1 cellular context compared by ENCODE assay signal in genomic region chr3:34859741-34860140, GRCh38.
TF ChIP-seq lines count a peak whose summit lies in the region.

No MANE protein-coding gene starts in this region.

TF ChIP-seq in HepG2, 621 proteins besides CTCF, POLR2A, EP300 and RAD21 (continued from another document):
- no peak for TF ChIP-seq ZNF256 (CRISPR knock-in tag; conservative IDR thresholded peaks at IDR 0.05)
- no peak for TF ChIP-seq ZBTB21 (CRISPR knock-in tag; IDR thresholded peaks at IDR 0.05)
- no peak for TF ChIP-seq MAF1 (CRISPR knock-in tag; IDR thresholded peaks at IDR 0.05; ENCODE audit: borderline replicate concordance)
- no peak for TF ChIP-seq ZNF607 (CRISPR knock-in tag; IDR thresholded peaks at IDR 0.05; ENCODE audit: borderline replicate concordance)
- TF ChIP-seq ZNF839 (CRISPR knock-in tag; IDR thresholded peaks at IDR 0.05; ENCODE audit: borderline replicate concordance): no peak
- no peak for TF ChIP-seq ZBTB37 (CRISPR knock-in tag; IDR thresholded peaks at IDR 0.05)
- no peak for TF ChIP-seq MXD4 (CRISPR knock-in tag; IDR thresholded peaks at IDR 0.05)
- TF ChIP-seq FOXK1 (CRISPR knock-in tag; IDR thresholded peaks at IDR 0.05; ENCODE audit: borderline replicate concordance, low read depth): no peak
- TF ChIP-seq ZNF329 (CRISPR knock-in tag; IDR thresholded peaks at IDR 0.05; ENCODE audit: low read depth): no peak
